ENCODE assay signal across 18 cellular contexts in the genomic region with DNA sequence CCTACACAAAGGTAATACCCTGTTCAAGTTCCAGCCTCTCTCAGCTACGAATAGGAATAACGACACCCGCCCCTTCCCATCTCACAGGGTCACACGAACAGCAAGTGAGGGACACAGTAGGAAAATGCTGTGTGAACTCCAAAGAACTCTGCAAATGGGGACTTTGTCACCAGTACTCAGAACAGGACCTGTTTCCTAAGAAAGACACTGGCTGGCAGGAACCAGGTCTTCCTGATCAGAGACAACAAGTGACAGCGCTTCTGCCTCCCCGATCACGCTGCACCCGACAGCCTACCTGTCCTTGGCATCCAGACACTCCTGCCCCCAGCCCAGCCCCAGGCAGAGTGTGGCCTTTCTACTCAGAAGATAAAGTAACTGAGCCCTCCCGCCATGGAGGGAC. TPM values are rescaled to one million over a fixed set of nuclear protein-coding genes. Genes with fewer than 3 reads are reported as not detected.
A peak's percentile ranks its signal among the peaks of the same experiment; 100 is the strongest.
DNase-seq lines count a peak whose midpoint lies in the region; ATAC-seq, FAIRE-seq and TF ChIP-seq lines count a peak whose summit lies in the region.
"Had no signal": no experiment of that assay in that cellular context is flagged by ENCODE, and none has a peak within 500 bp of the region (broad histone marks: within the 10 kb centered on the region; RNA-seq: fewer than 3 reads in every experiment).

No MANE protein-coding gene starts in this region.

- CTCF ChIA-PET in HepG2 (lab: Yijun Ruan, JAX; ENCODE audit: low intra/inter-chr PET ratio, low total read pairs), result no interaction called here

- intact Hi-C loops in HepG2 (cut with micrococcal nuclease; ENCODE audit: unreplicated experiment), result no loop called here
- intact Hi-C loops in lower lobe of right lung (cut with DNase I), result no loop called here
- intact Hi-C loops in natural killer cell (cut with micrococcal nuclease), result no loop called here

- H3K4me1 ChIP-seq in liver (ENCODE audit: control insufficient read depth in 4 of 4, insufficient read depth in 4 of 4, low read length in 3 of 4) (peaks cover 6 to 62% (median 50%) of the 10 kb centered on the region in 4 donors), HepG2 (ENCODE audit: insufficient read depth, low read length) (peaks cover 27% of the 10 kb centered on the region), lower lobe of right lung (no peaks in the 10 kb centered on the region)
- H3K4me1 ChIP-seq: BLaER1, HAP-1 had no signal

- no peak overlapping the region for H3K4me3 Mint-ChIP-seq in activated T-helper 17 cell treated with anti-CD3 and anti-CD28 coated beads, Interleukin-2, amount 50 U/mL, for 72 hours
- H3K4me3 Mint-ChIP-seq in neural crest cell (no peak overlapping the region), natural killer cell (no peak overlapping the region)
- H3K4me3 Mint-ChIP-seq: CD14-positive monocyte; CD4-positive, alpha-beta memory T cell had no signal

- H3K9me3 Mint-ChIP-seq in activated T-helper 17 cell treated with anti-CD3 and anti-CD28 coated beads, Interleukin-2, amount 50 U/mL, for 72 hours, result no peaks in the 10 kb centered on the region
- H3K9me3 Mint-ChIP-seq in neural crest cell (no peaks in the 10 kb centered on the region), natural killer cell (no peaks in the 10 kb centered on the region)
- H3K9me3 Mint-ChIP-seq: CD14-positive monocyte; CD4-positive, alpha-beta memory T cell had no signal

- in situ Hi-C loops in HepG2 (cut with HindIII; ENCODE audit: extremely low pct_ligation_motif_present, low pct_unique_long_range_greater_than_20kb), result no loop called here

- TF ChIP-seq EP300 in HepG2 (IDR thresholded peaks at IDR 0.05; ENCODE audit: low read depth in 2 of 2, low read length in 2 of 2) (no peak), HepG2 (CRISPR knock-in tag; IDR thresholded peaks at IDR 0.05; ENCODE audit: borderline replicate concordance) (no peak)

- peaks cover 13% of the 10 kb centered on the region for H3K79me2 ChIP-seq in HepG2 (ENCODE audit: insufficient read depth, low read length)

- ATAC-seq in HepG2 (no peak), lower lobe of right lung (no peak), natural killer cell (no peak)
- ATAC-seq in activated T-helper 17 cell treated with anti-CD3 and anti-CD28 coated beads, Interleukin-2, amount 50 U/mL, for 72 hours (replicated peaks), result no peak

- H3K9me3 ChIP-seq in liver (ENCODE audit: control insufficient read depth in 4 of 4, low read length in 3 of 4) (no peaks in the 10 kb centered on the region), HepG2 (ENCODE audit: low read length) (no peaks in the 10 kb centered on the region), lower lobe of right lung (no peaks in the 10 kb centered on the region)
- H3K9me3 ChIP-seq: BLaER1, HAP-1 had no signal

- peaks cover 0 to 8% (median 3%) of the 10 kb centered on the region in 4 donors for H3K36me3 ChIP-seq in liver (ENCODE audit: control insufficient read depth in 4 of 4, insufficient read depth in 3 of 4, low read depth in 1 of 4, low read length in 3 of 4)
- H3K36me3 ChIP-seq in HepG2 (replicated peaks in 1 of 2; ENCODE audit: control insufficient read depth in 1 of 2, insufficient read depth in 2 of 2, low read length in 2 of 2), result peaks cover 22 to 67% of the 10 kb centered on the region in 2 experiments
- peaks cover 69% of the 10 kb centered on the region for H3K36me3 ChIP-seq in lower lobe of right lung

- H3K27ac ChIP-seq in liver (ENCODE audit: low read depth in 1 of 2, low read length in 2 of 2), result peak overlapping the region; percentile 57 to 63
- no peak overlapping the region for H3K27ac ChIP-seq in HepG2 (ENCODE audit: extremely low read length, insufficient read depth, low read length)
- H3K27ac ChIP-seq in lower lobe of right lung, result no peak overlapping the region
- H3K27ac ChIP-seq: BLaER1 had no signal

- TF ChIP-seq CTCF in liver (IDR thresholded peaks at IDR 0.05; ENCODE audit: low read depth, low read length, missing input control) (no peak), HepG2 (CRISPR knock-in tag; IDR thresholded peaks at IDR 0.05) (no peak), neural crest cell (conservative IDR thresholded peaks at IDR 0.05) (no peak), lower lobe of right lung (IDR thresholded peaks at IDR 0.05) (no peak), natural killer cell (IDR thresholded peaks at IDR 0.05) (no peak)

- H3K27me3 ChIP-seq in liver (ENCODE audit: control insufficient read depth in 4 of 4, insufficient read depth in 4 of 4, low read length in 3 of 4), result no peaks in the 10 kb centered on the region
- no peaks in the 10 kb centered on the region for H3K27me3 ChIP-seq in HepG2 (ENCODE audit: control insufficient read depth in 1 of 2, insufficient read depth in 2 of 2, low read length in 2 of 2)
- H3K27me3 ChIP-seq in lower lobe of right lung (ENCODE audit: low read depth), result no peaks in the 10 kb centered on the region
- H3K27me3 ChIP-seq: BLaER1 had no signal

- H3K4me1 Mint-ChIP-seq in activated T-helper 17 cell treated with anti-CD3 and anti-CD28 coated beads, Interleukin-2, amount 50 U/mL, for 72 hours, result peaks cover 3% of the 10 kb centered on the region
- H3K4me1 Mint-ChIP-seq in neural crest cell (peaks cover 30% of the 10 kb centered on the region), natural killer cell (peaks cover 5 to 24% of the 10 kb centered on the region in 2 donors)
- H3K4me1 Mint-ChIP-seq: CD14-positive monocyte had no signal

- H3K4me2 ChIP-seq in HepG2 (ENCODE audit: low read depth, low read length), result no peak overlapping the region
- H3K4me2 ChIP-seq: BLaER1 had no signal

- H3K27ac Mint-ChIP-seq in activated T-helper 17 cell treated with anti-CD3 and anti-CD28 coated beads, Interleukin-2, amount 50 U/mL, for 72 hours, result peak overlapping the region; percentile 49
- H3K27ac Mint-ChIP-seq in neural crest cell (ENCODE audit: unreplicated experiment), result peak overlapping the region; percentile 66
- no peak overlapping the region for H3K27ac Mint-ChIP-seq in natural killer cell

- H3K4me3 ChIP-seq in liver (ENCODE audit: low read depth in 1 of 3, low read length in 3 of 3) (no peak overlapping the region), HepG2 (replicated peaks in 1 of 3; ENCODE audit: insufficient read depth in 1 of 3, low read depth in 2 of 3, low read length in 3 of 3) (no peak overlapping the region), lower lobe of right lung (no peak overlapping the region)
- H3K4me3 ChIP-seq: BLaER1, HAP-1 had no signal

- WGBS in liver, result 45% methylated on average over 9 of the region's 9 CpGs
- 95% methylated on average over 9 of the region's 9 CpGs for WGBS in HepG2 (ENCODE audit: low lambda C conversion rate)

- H3K36me3 Mint-ChIP-seq in activated T-helper 17 cell treated with anti-CD3 and anti-CD28 coated beads, Interleukin-2, amount 50 U/mL, for 72 hours (ENCODE audit: low read depth), result peaks cover 95% of the 10 kb centered on the region
- H3K36me3 Mint-ChIP-seq in neural crest cell (ENCODE audit: low read depth) (peaks cover 24% of the 10 kb centered on the region), natural killer cell (peaks cover 44% of the 10 kb centered on the region)

- POLR2A ChIA-PET in HepG2 (lab: Yijun Ruan, JAX), result no interaction called here

- H2AFZ ChIP-seq in HepG2 (ENCODE audit: low read length), result no peak overlapping the region

- TF ChIP-seq POLR2A in HepG2 (IDR thresholded peaks at IDR 0.05; ENCODE audit: insufficient read depth in 1 of 2, low read depth in 2 of 2, low read length in 2 of 2), result no peak

- H3K9ac ChIP-seq in liver (ENCODE audit: low read depth in 1 of 2, low read length in 2 of 2) (no peak overlapping the region), HepG2 (ENCODE audit: insufficient read depth, low read depth, low read length) (no peak overlapping the region)
- H3K9ac ChIP-seq: BLaER1 had no signal

- no peaks in the 10 kb centered on the region for H4K20me1 ChIP-seq in HepG2 (ENCODE audit: insufficient read depth, low read length)

- FAIRE-seq in HepG2 (lab: Jason Lieb, UNC), result no peak
- FAIRE-seq: GM12892, GM18507, H1 had no signal

- no peaks in the 10 kb centered on the region for H3K27me3 Mint-ChIP-seq in activated T-helper 17 cell treated with anti-CD3 and anti-CD28 coated beads, Interleukin-2, amount 50 U/mL, for 72 hours
- no peaks in the 10 kb centered on the region for H3K27me3 Mint-ChIP-seq in neural crest cell (ENCODE audit: low read depth)
- no peaks in the 10 kb centered on the region for H3K27me3 Mint-ChIP-seq in natural killer cell (ENCODE audit: low read depth in 2 of 2)
- H3K27me3 Mint-ChIP-seq: CD4-positive, alpha-beta memory T cell had no signal

- BruUV-seq in HepG2 (replicated peaks; lab: Mats Ljungman, UMichigan), result no TSS peak

- DNase-seq in HepG2 (ENCODE audit: low spot score) (no peak), neural crest cell (ENCODE audit: low read depth, low spot score) (no peak), lower lobe of right lung (no peak), MV-4-11 (lab: John Stamatoyannopoulos, UW) (no peak), natural killer cell (no peak)
- DNase-seq: 8988T; CD4-positive, alpha-beta memory T cell; DMS153; DMS79; GDM1 had no signal

- no peak for TF ChIP-seq RAD21 in liver (IDR thresholded peaks at IDR 0.05)
- TF ChIP-seq RAD21 in HepG2 (CRISPR knock-in tag; IDR thresholded peaks at IDR 0.05), result no peak

RNA-seq across cellular contexts. Expression of gene DCTD, which starts 14.2 kb away (rescaled TPM):
- total RNA-seq in liver, result 10 to 100 TPM; 39.6 to 52.9 TPM
- polyA plus RNA-seq in liver, result 10 to 100 TPM; 36.9 to 49.7 TPM
- total RNA-seq in HepG2 (2016; rRNA removed; fragmentation: Illumina TruSeq; extraction: Trizol), result 67.2 and 85.1 TPM in 2 replicates
- total RNA-seq in HepG2 (2016; cell fraction: cytosol; rRNA removed; fragmentation: Illumina TruSeq; extraction: Trizol; ENCODE audit: low read depth), result 93.2 and 97.9 TPM in 2 replicates
- 65.6 and 88.0 TPM in 2 replicates for total RNA-seq in HepG2 (2016; cell fraction: insoluble cytoplasmic fraction; rRNA removed; fragmentation: Illumina TruSeq; extraction: Trizol)
- 145 and 146 TPM in 2 replicates for total RNA-seq in HepG2 (2016; cell fraction: membrane; rRNA removed; fragmentation: Illumina TruSeq; extraction: Trizol)
- total RNA-seq in HepG2 (2016; cell fraction: nucleus; rRNA removed; fragmentation: Illumina TruSeq; extraction: Trizol), result 60.7 and 77.4 TPM in 2 replicates
- 94.2 and 95.3 TPM in 2 replicates for polyA plus RNA-seq in HepG2 (2011; rRNA removed)
- polyA plus RNA-seq in HepG2 (2011; cell fraction: cytosol; rRNA removed), result 90.5 and 102 TPM in 2 replicates
- 153 and 172 TPM in 2 replicates for polyA plus RNA-seq in HepG2 (2011; cell fraction: nucleus; rRNA removed)
- polyA plus RNA-seq in HepG2 (2012), result 117 and 124 TPM in 2 replicates
- polyA plus RNA-seq in HepG2 (2016; cell fraction: cytosol; fragmentation: Illumina TruSeq; extraction: Trizol; ENCODE audit: low read depth), result 108 and 123 TPM in 2 replicates
- 93.0 and 99.9 TPM in 2 replicates for polyA plus RNA-seq in HepG2 (2016; cell fraction: insoluble cytoplasmic fraction; fragmentation: Illumina TruSeq; extraction: Trizol; ENCODE audit: low read depth)
- 161 and 166 TPM in 2 replicates for polyA plus RNA-seq in HepG2 (2016; cell fraction: membrane; fragmentation: Illumina TruSeq; extraction: Trizol; ENCODE audit: low read depth)
- 128 and 143 TPM in 2 replicates for polyA plus RNA-seq in HepG2 (2016; cell fraction: nucleus; fragmentation: Illumina TruSeq; extraction: Trizol; ENCODE audit: insufficient read depth, low read depth)
- polyA minus RNA-seq in HepG2 (2011; rRNA and poly(A)+ RNA removed; ENCODE audit: low replicate concordance), result 48.3 and 75.7 TPM in 2 replicates
- 40.4 and 40.8 TPM in 2 replicates for polyA minus RNA-seq in HepG2 (2011; cell fraction: cytosol; rRNA and poly(A)+ RNA removed)
- 85.5 and 94.6 TPM in 2 replicates for polyA minus RNA-seq in HepG2 (2011; cell fraction: nucleus; rRNA and poly(A)+ RNA removed)
- total RNA-seq in activated T-helper 17 cell treated with anti-CD3 and anti-CD28 coated beads, Interleukin-2, amount 50 U/mL, for 72 hours, result 100 to 1,000 TPM in 1 of 2 donors, 10 to 100 TPM in 1; 81.0 to 125 TPM
- total RNA-seq in neural crest cell, result 120 and 122 TPM in 2 replicates
- total RNA-seq in lower lobe of right lung, result 90.1 TPM
- 10 to 100 TPM; 57.2 to 68.2 (median 68.1) TPM for total RNA-seq in natural killer cell

Comparison
In these comparisons a context has a peak if more than half of its experiments do, and no peak if none do; other contexts are left out.
1. H3K27ac ChIP-seq: peak in liver (2 of 2); none in HepG2 (single experiment) and lower lobe of right lung (single experiment).
2. H3K27ac Mint-ChIP-seq: peak in activated T-helper 17 cell treated with anti-CD3 and anti-CD28 coated beads, Interleukin-2, amount 50 U/mL, for 72 hours (single experiment) and neural crest cell (single experiment); none in natural killer cell (0 of 2).